ENCODE assay signal across 8 cellular contexts in the genomic region with DNA sequence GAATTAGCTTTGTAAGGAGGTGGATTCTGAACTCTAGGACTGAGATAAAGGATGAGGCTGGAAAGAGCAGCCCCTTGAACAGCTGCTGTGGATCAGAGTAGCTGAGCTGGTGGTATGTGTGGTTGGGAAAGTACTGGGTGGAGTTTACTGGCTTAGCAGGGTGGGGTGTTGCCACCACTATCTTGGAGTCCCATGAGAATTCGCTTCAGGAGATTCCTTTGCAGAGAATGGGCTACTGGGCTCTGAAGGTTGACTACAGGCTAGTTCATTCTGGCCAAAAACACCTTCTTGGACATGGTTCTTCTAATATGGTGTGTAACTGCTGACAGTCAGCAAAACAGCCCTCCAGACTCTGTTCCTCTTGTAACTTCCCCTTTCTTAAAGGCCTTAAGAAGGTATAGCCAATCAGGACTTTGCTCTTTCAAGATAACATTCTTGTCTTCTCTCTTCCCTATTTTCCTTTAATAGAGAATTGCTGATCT. TPM values are rescaled to one million over a fixed set of nuclear protein-coding genes. Genes with fewer than 3 reads are reported as not detected.
A peak's percentile ranks its signal among the peaks of the same experiment; 100 is the strongest.
DNase-seq lines count a peak whose midpoint lies in the region; ATAC-seq and TF ChIP-seq lines count a peak whose summit lies in the region.

No MANE protein-coding gene starts in this region.

- POLR2A ChIA-PET in RWPE1 (lab: Yijun Ruan, JAX; ENCODE audit: low non-redundant PET) = no interaction called here

- H3K4me3 Mint-ChIP-seq in activated T-cell treated with anti-CD3 and anti-CD28 coated beads, Interleukin-2, amount 50 U/mL, for 24 hours = no peak overlapping the region

- H3K36me3 Mint-ChIP-seq in activated T-cell treated with anti-CD3 and anti-CD28 coated beads, Interleukin-2, amount 50 U/mL, for 24 hours (ENCODE audit: low read depth) = peaks cover 3% of the 10 kb centered on the region

- CTCF ChIA-PET in RWPE1 (lab: Yijun Ruan, JAX) = no interaction called here

- H3K27me3 Mint-ChIP-seq in activated T-cell treated with anti-CD3 and anti-CD28 coated beads, Interleukin-2, amount 50 U/mL, for 24 hours = no peaks in the 10 kb centered on the region

- no peaks in the 10 kb centered on the region for H3K9me3 Mint-ChIP-seq in activated T-cell treated with anti-CD3 and anti-CD28 coated beads, Interleukin-2, amount 50 U/mL, for 24 hours

- peak; percentile 55 for DNase-seq in CMK (ENCODE audit: low read depth)
- DNase-seq in LHCN-M2 (ENCODE audit: low read depth) = peak; percentile 89
- DNase-seq in fibroblast of mammary gland (ENCODE audit: low read depth) = peak; percentile 20
- DNase-seq in GOT3 (lab: John Stamatoyannopoulos, UW) = no peak
- no peak for DNase-seq in activated T-cell treated with anti-CD3 and anti-CD28 coated beads, Interleukin-2, amount 50 U/mL, for 24 hours
- DNase-seq in HuH-7.5 (ENCODE audit: low spot score) = no peak
- no peak for DNase-seq in RWPE1 (ENCODE audit: low spot score)

- no peak overlapping the region for H3K27ac Mint-ChIP-seq in activated T-cell treated with anti-CD3 and anti-CD28 coated beads, Interleukin-2, amount 50 U/mL, for 24 hours

- TF ChIP-seq CTCF in fibroblast of mammary gland (conservative IDR thresholded peaks at IDR 0.05; ENCODE audit: control insufficient read depth, insufficient read depth, low read depth, low read length) (no peak), RWPE1 (conservative IDR thresholded peaks at IDR 0.05; ENCODE audit: low read depth) (no peak)

- H3K4me3 ChIP-seq in fibroblast of mammary gland (ENCODE audit: control insufficient read depth, low read depth, low read length) = no peak overlapping the region

- no peak overlapping the region for H3K27ac ChIP-seq in RWPE1

- H3K4me1 Mint-ChIP-seq in activated T-cell treated with anti-CD3 and anti-CD28 coated beads, Interleukin-2, amount 50 U/mL, for 24 hours (ENCODE audit: low read depth) = peaks cover 82% of the 10 kb centered on the region

- ATAC-seq in GM21367 (IDR thresholded peaks at IDR 0.05; ENCODE audit: unreplicated experiment) = peak; percentile 48

RNA-seq across cellular contexts. Expression of a gene that starts 52.7 kb away (rescaled TPM):
- 2.9 and 3.7 TPM in 2 replicates for total RNA-seq in LHCN-M2 (2014; rRNA removed)
- polyA plus RNA-seq in LHCN-M2 (2012) = 1.2 TPM

Comparison
In these comparisons a context has a peak if more than half of its experiments do, and no peak if none do; other contexts are left out.
1. DNase-seq: peak in CMK (single experiment), LHCN-M2 (single experiment) and fibroblast of mammary gland (single experiment); none in GOT3 (single experiment), activated T-cell treated with anti-CD3 and anti-CD28 coated beads, Interleukin-2, amount 50 U/mL, for 24 hours (single experiment), HuH-7.5 (single experiment) and RWPE1 (single experiment).